ENCODE assay signal across 13 cellular contexts in the genomic region with DNA sequence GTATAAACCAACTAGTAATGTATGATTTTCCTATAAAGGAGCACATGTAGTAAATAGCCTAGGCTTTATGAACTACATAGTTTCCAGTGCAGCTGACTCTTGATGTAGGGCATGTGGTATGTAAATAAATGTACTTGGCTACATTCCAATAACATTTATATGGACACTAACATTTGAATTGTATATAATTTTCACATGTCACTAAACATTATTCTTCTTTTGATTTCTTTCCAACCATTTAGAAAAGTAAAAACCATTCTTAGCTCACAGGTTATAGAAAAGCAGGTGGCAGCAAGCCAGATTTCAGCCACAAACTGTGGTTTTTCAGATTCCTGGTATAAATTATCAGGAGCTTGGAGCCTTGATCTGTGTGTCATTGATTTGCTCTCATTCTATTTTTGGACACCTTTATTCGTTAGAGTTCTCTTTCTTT.
DNase-seq lines count a peak whose midpoint lies in the region; ATAC-seq, FAIRE-seq and TF ChIP-seq lines count a peak whose summit lies in the region.
"Had no signal": no experiment of that assay in that cellular context is flagged by ENCODE, and none has a peak within 500 bp of the region (broad histone marks: within the 10 kb centered on the region; RNA-seq: fewer than 3 reads in every experiment).

No MANE protein-coding gene starts in this region.

- no peak overlapping the region for H3K23ac ChIP-seq in IMR-90 (ENCODE audit: low read depth, low read length)

- ATAC-seq in IMR-90 (ENCODE audit: low read depth), result peak; percentile 76
- ATAC-seq in K562, result no peak
- ATAC-seq in left cardiac atrium, result no peak
- ATAC-seq: activated CD8-positive, alpha-beta memory T cell treated with anti-CD3 and anti-CD28 coated beads, Interleukin-2, amount 10 ng/mL, durations not matched to agents 7 days and 5 days; left lung had no signal

- H2BK20ac ChIP-seq in IMR-90 (ENCODE audit: low read depth, low read length), result no peak overlapping the region

- H3K18ac ChIP-seq in IMR-90 (ENCODE audit: low read depth, low read length), result no peak overlapping the region

- no peak overlapping the region for H2AK9ac ChIP-seq in IMR-90 (replicated peaks; ENCODE audit: low read depth, low read length, poor library complexity)

- H3K4me1 ChIP-seq in IMR-90 (ENCODE audit: control insufficient read depth, insufficient read depth, low read length) (no peaks in the 10 kb centered on the region), K562 (replicated peaks in 1 of 2; ENCODE audit: control insufficient read depth in 2 of 2, insufficient read depth in 2 of 2, low read length in 2 of 2) (no peaks in the 10 kb centered on the region)
- H3K4me1 ChIP-seq: left lung had no signal

- dilution Hi-C loops in IMR-90 (cut with HindIII; ENCODE audit: low sequenced_read_pairs, unreplicated experiment), result no loop called here

- no peak overlapping the region for H4K8ac ChIP-seq in IMR-90 (ENCODE audit: low read depth in 2 of 2, low read length in 2 of 2)

- H3K79me2 ChIP-seq in K562 (ENCODE audit: control insufficient read depth, insufficient read depth, low read length), result no peaks in the 10 kb centered on the region

- H2BK15ac ChIP-seq in IMR-90 (ENCODE audit: low read depth, low read length), result no peak overlapping the region

- H2BK5ac ChIP-seq in IMR-90 (ENCODE audit: low read depth, low read length, poor library complexity, severe bottlenecking), result no peak overlapping the region

- no peak overlapping the region for H4K5ac ChIP-seq in IMR-90 (ENCODE audit: low read depth, low read length)

- TF ChIP-seq RAD21 in IMR-90 (IDR thresholded peaks at IDR 0.05; ENCODE audit: low read length) (no peak), K562 (CRISPR knock-in tag; conservative IDR thresholded peaks at IDR 0.05 in 1 of 2, IDR thresholded peaks at IDR 0.05 in 1 of 2) (no peak)

- intact Hi-C loops in IMR-90 (cut with micrococcal nuclease), result no loop called here
- intact Hi-C loops in K562 (cut with micrococcal nuclease), result no loop called here
- intact Hi-C loops in left cardiac atrium (cut with DNase I), result no loop called here

- H3K27me3 ChIP-seq in IMR-90 (ENCODE audit: control insufficient read depth, insufficient read depth, low read length) (no peaks in the 10 kb centered on the region), K562 (ENCODE audit: control insufficient read depth in 2 of 2, insufficient read depth in 2 of 2, low read length in 2 of 2) (no peaks in the 10 kb centered on the region)
- H3K27me3 ChIP-seq: left lung had no signal

- no peaks in the 10 kb centered on the region for H3K79me1 ChIP-seq in IMR-90 (ENCODE audit: low read depth in 1 of 2, low read length in 2 of 2)

- no peaks in the 10 kb centered on the region for H3K36me3 ChIP-seq in IMR-90 (ENCODE audit: control insufficient read depth, insufficient read depth, low read length)
- H3K36me3 ChIP-seq in K562 (ENCODE audit: control insufficient read depth, insufficient read depth, low read length), result no peaks in the 10 kb centered on the region
- H3K36me3 ChIP-seq: left lung had no signal

- WGBS in IMR-90 (ENCODE audit: extremely low coverage in 2 of 2, insufficient read length in 1 of 2), 2 experiments, result no CpG with 5 or more reads among the region's 1 CpG
- 0% methylated on average over 1 of the region's 1 CpG for WGBS in K562 (ENCODE audit: insufficient coverage, low coverage, missing lambda C conversion rate)

- H2AFZ ChIP-seq in IMR-90 (replicated peaks; ENCODE audit: low read length, poor library complexity), result no peak overlapping the region
- H2AFZ ChIP-seq in K562 (ENCODE audit: low read depth, low read length), result no peak overlapping the region

- H3K9me3 ChIP-seq in IMR-90 (ENCODE audit: control insufficient read depth, insufficient read depth, low read length) (peaks cover 3% of the 10 kb centered on the region; the same call in 1 of the 2 replicates), K562 (replicated peaks; ENCODE audit: control insufficient read depth, insufficient read depth, low read depth, low read length) (no peaks in the 10 kb centered on the region)
- H3K9me3 ChIP-seq: left lung had no signal

- no peak overlapping the region for H3K14ac ChIP-seq in IMR-90 (replicated peaks; ENCODE audit: low read depth, low read length)

- H2BK120ac ChIP-seq in IMR-90 (ENCODE audit: low read depth, low read length), result no peak overlapping the region

- H3K4me3 ChIP-seq in AG10803 (ENCODE audit: low read length) (no peak overlapping the region), IMR-90 (ENCODE audit: insufficient read depth, low read depth, low read length) (no peak overlapping the region), K562 (no peak overlapping the region)
- H3K4me3 ChIP-seq: left lung had no signal

- TF ChIP-seq POLR2A in IMR-90 (IDR thresholded peaks at IDR 0.05; ENCODE audit: low read depth, low read length) (no peak), K562 (conservative IDR thresholded peaks at IDR 0.05) (no peak)

- H3K4ac ChIP-seq in IMR-90 (ENCODE audit: low read depth, low read length), result no peak overlapping the region

- FAIRE-seq in K562 (lab: Jason Lieb, UNC), result no peak

- no peak for TF ChIP-seq CTCF in AG10803 (conservative IDR thresholded peaks at IDR 0.05; ENCODE audit: low read length)
- TF ChIP-seq CTCF in IMR-90 (conservative IDR thresholded peaks at IDR 0.05; ENCODE audit: low read depth, low read length), result no peak
- no peak for TF ChIP-seq CTCF in K562 (IDR thresholded peaks at IDR 0.05 in 2 of 3, conservative IDR thresholded peaks at IDR 0.05 in 1 of 3; ENCODE audit: insufficient read depth in 2 of 3, low read depth in 1 of 3, low read length in 3 of 3)

- H3K9me1 ChIP-seq in IMR-90 (ENCODE audit: insufficient read depth, low read length) (no peaks in the 10 kb centered on the region), K562 (ENCODE audit: control insufficient read depth, insufficient read depth, low read length) (no peaks in the 10 kb centered on the region)

- TF ChIP-seq EP300 in K562 (IDR thresholded peaks at IDR 0.05; ENCODE audit: low read length), result no peak

- CTCF ChIA-PET in IMR-90 (lab: Yijun Ruan, JAX), result no interaction called here
- CTCF ChIA-PET in K562 (lab: Yijun Ruan, JAX; ENCODE audit: low intra/inter-chr PET ratio), result no interaction called here

- in situ Hi-C loops in IMR-90 (cut with MboI; ENCODE audit: low sequenced_read_pairs) (no loop called here), K562 (cut with MboI) (no loop called here)

- BruUV-seq in IMR-90 (replicated peaks; lab: Mats Ljungman, UMichigan), result no TSS peak
- BruUV-seq in K562 (replicated peaks; lab: Mats Ljungman, UMichigan), result no TSS peak

- H4K20me1 ChIP-seq in IMR-90 (ENCODE audit: insufficient read depth, low read length), result no peaks in the 10 kb centered on the region
- H4K20me1 ChIP-seq in K562 (replicated peaks; ENCODE audit: control insufficient read depth, insufficient read depth, low read length), result no peaks in the 10 kb centered on the region

- no peak overlapping the region for H3K56ac ChIP-seq in IMR-90 (ENCODE audit: extremely low read depth, insufficient read depth, low read length)

- peak; percentile 23 for DNase-seq in AG10803 (ENCODE audit: low read depth)
- DNase-seq in IMR-90, result peak; percentile 41
- peak; percentile 87 for DNase-seq in NCI-H345 (lab: John Stamatoyannopoulos, UW)
- DNase-seq in K562 (ENCODE audit: extremely low read depth in 1 of 4, low spot score in 3 of 4), result no peak
- DNase-seq in activated gamma-delta T cell treated with Interleukin-2 at 50 U/mL for 16 hours, result no peak
- no peak for DNase-seq in AG08395 (ENCODE audit: low spot score)
- DNase-seq in left cardiac atrium, result no peak
- DNase-seq in SHP77 treated with DMSO at 0.1 percent for 48 hours (lab: John Stamatoyannopoulos, UW), result no peak
- DNase-seq: activated CD8-positive, alpha-beta memory T cell treated with anti-CD3 and anti-CD28 coated beads, Interleukin-2, amount 10 ng/mL, durations not matched to agents 7 days and 5 days; activated naive CD4-positive, alpha-beta T cell treated with anti-CD3 and anti-CD28 coated beads, Interleukin-2, amount 10 ng/mL, durations not matched to agents 7 days and 5 days; left lung; naive B cell had no signal

- POLR2A ChIA-PET in IMR-90 (lab: Charles Lee; ENCODE audit: unreplicated experiment), result no interaction called here
- POLR2A ChIA-PET in K562 (lab: Yijun Ruan, JAX), result no interaction called here

- no peak overlapping the region for H4K91ac ChIP-seq in IMR-90 (ENCODE audit: insufficient read depth, low read depth, low read length)

- H3K4me2 ChIP-seq in IMR-90 (ENCODE audit: low read depth, low read length), result no peak overlapping the region
- H3K4me2 ChIP-seq in K562 (ENCODE audit: insufficient read depth, low read length), result no peak overlapping the region

- H3K27ac ChIP-seq in IMR-90 (ENCODE audit: insufficient read depth, low read length) (no peak overlapping the region), K562 (ENCODE audit: extremely low read depth, low read depth, low read length) (no peak overlapping the region)
- H3K27ac ChIP-seq: HL-60, left lung had no signal

- no peak overlapping the region for H2AK5ac ChIP-seq in IMR-90 (ENCODE audit: low read depth, low read length)

- H3K9ac ChIP-seq in IMR-90 (ENCODE audit: low read depth, low read length), result no peak overlapping the region
- no peak overlapping the region for H3K9ac ChIP-seq in K562 (ENCODE audit: insufficient read depth in 1 of 2, low read depth in 2 of 2, low read length in 2 of 2)

TF ChIP-seq in IMR-90, 13 proteins besides CTCF, POLR2A, EP300 and RAD21 (continues in another document):
- no peak for TF ChIP-seq SMC3 (IDR thresholded peaks at IDR 0.05; ENCODE audit: low read depth, low read length)
- TF ChIP-seq, protein P1, sequence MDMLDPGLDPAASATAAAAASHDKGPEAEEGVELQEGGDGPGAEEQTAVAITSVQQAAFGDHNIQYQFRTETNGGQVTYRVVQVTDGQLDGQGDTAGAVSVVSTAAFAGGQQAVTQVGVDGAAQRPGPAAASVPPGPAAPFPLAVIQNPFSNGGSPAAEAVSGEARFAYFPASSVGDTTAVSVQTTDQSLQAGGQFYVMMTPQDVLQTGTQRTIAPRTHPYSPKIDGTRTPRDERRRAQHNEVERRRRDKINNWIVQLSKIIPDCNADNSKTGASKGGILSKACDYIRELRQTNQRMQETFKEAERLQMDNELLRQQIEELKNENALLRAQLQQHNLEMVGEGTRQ (IDR thresholded peaks at IDR 0.05; ENCODE audit: low read depth, low read length), result no peak
- TF ChIP-seq MXI1 (IDR thresholded peaks at IDR 0.05; ENCODE audit: borderline replicate concordance, low read depth, low read length), result no peak

TF ChIP-seq in K562, 482 proteins besides CTCF, POLR2A, EP300 and RAD21 (continues in another document):
- TF ChIP-seq NFIC (IDR thresholded peaks at IDR 0.05), result peak; percentile 34; the same call in 1 of the 2 replicates

Comparison
In these comparisons a context has a peak if more than half of its experiments do, and no peak if none do; other contexts are left out.
1. DNase-seq: peak in AG10803 (single experiment), IMR-90 (single experiment) and NCI-H345 (single experiment); none in K562 (0 of 4), activated gamma-delta T cell treated with Interleukin-2 at 50 U/mL for 16 hours (single experiment), AG08395 (single experiment), left cardiac atrium (single experiment) and SHP77 treated with DMSO at 0.1 percent for 48 hours (single experiment).